ENCODE assay signal across 1 cellular context in genomic region chr14:102189858-102190257, GRCh38.
TF ChIP-seq lines count a peak whose summit lies in the region.

No MANE protein-coding gene starts in this region.

TF ChIP-seq in GM23338, 12 proteins besides CTCF, POLR2A, EP300 and RAD21 (continued from another document):
- TF ChIP-seq, protein P1, sequence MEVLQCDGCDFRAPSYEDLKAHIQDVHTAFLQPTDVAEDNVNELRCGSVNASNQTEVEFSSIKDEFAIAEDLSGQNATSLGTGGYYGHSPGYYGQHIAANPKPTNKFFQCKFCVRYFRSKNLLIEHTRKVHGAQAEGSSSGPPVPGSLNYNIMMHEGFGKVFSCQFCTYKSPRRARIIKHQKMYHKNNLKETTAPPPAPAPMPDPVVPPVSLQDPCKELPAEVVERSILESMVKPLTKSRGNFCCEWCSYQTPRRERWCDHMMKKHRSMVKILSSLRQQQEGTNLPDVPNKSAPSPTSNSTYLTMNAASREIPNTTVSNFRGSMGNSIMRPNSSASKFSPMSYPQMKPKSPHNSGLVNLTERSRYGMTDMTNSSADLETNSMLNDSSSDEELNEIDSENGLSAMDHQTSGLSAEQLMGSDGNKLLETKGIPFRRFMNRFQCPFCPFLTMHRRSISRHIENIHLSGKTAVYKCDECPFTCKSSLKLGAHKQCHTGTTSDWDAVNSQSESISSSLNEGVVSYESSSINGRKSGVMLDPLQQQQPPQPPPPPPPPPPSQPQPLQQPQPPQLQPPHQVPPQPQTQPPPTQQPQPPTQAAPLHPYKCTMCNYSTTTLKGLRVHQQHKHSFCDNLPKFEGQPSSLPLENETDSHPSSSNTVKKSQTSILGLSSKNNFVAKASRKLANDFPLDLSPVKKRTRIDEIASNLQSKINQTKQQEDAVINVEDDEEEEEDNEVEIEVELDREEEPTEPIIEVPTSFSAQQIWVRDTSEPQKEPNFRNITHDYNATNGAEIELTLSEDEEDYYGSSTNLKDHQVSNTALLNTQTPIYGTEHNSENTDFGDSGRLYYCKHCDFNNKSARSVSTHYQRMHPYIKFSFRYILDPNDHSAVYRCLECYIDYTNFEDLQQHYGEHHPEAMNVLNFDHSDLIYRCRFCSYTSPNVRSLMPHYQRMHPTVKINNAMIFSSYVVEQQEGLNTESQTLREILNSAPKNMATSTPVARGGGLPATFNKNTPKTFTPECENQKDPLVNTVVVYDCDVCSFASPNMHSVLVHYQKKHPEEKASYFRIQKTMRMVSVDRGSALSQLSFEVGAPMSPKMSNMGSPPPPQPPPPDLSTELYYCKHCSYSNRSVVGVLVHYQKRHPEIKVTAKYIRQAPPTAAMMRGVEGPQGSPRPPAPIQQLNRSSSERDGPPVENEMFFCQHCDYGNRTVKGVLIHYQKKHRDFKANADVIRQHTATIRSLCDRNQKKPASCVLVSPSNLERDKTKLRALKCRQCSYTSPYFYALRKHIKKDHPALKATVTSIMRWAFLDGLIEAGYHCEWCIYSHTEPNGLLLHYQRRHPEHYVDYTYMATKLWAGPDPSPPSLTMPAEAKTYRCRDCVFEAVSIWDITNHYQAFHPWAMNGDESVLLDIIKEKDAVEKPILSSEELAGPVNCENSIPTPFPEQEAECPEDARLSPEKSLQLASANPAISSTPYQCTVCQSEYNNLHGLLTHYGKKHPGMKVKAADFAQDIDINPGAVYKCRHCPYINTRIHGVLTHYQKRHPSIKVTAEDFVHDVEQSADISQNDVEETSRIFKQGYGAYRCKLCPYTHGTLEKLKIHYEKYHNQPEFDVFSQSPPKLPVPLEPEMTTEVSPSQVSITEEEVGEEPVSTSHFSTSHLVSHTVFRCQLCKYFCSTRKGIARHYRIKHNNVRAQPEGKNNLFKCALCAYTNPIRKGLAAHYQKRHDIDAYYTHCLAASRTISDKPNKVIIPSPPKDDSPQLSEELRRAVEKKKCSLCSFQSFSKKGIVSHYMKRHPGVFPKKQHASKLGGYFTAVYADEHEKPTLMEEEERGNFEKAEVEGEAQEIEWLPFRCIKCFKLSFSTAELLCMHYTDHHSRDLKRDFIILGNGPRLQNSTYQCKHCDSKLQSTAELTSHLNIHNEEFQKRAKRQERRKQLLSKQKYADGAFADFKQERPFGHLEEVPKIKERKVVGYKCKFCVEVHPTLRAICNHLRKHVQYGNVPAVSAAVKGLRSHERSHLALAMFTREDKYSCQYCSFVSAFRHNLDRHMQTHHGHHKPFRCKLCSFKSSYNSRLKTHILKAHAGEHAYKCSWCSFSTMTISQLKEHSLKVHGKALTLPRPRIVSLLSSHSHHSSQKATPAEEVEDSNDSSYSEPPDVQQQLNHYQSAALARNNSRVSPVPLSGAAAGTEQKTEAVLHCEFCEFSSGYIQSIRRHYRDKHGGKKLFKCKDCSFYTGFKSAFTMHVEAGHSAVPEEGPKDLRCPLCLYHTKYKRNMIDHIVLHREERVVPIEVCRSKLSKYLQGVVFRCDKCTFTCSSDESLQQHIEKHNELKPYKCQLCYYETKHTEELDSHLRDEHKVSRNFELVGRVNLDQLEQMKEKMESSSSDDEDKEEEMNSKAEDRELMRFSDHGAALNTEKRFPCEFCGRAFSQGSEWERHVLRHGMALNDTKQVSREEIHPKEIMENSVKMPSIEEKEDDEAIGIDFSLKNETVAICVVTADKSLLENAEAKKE (CRISPR knock-in tag; IDR thresholded peaks at IDR 0.05), result no peak
- TF ChIP-seq ZNF331 (CRISPR knock-in tag; IDR thresholded peaks at IDR 0.05; ENCODE audit: low read depth) (no peak), CREB1 (CRISPR knock-in tag; IDR thresholded peaks at IDR 0.05; ENCODE audit: low read depth) (no peak), NANOG (IDR thresholded peaks at IDR 0.05; ENCODE audit: borderline replicate concordance) (no peak), EZH2phosphoT487 (IDR thresholded peaks at IDR 0.05; ENCODE audit: unreplicated experiment) (no peak), STAT1 (IDR thresholded peaks at IDR 0.05; ENCODE audit: unreplicated experiment) (no peak), JUNB (IDR thresholded peaks at IDR 0.05; ENCODE audit: unreplicated experiment) (no peak), EZH2 (IDR thresholded peaks at IDR 0.05; ENCODE audit: low read depth, unreplicated experiment) (no peak), ZNF114 (CRISPR knock-in tag; IDR thresholded peaks at IDR 0.05) (no peak), POLR2AphosphoS5 (IDR thresholded peaks at IDR 0.05; ENCODE audit: low read depth) (no peak)
- TF ChIP-seq, protein P2, sequence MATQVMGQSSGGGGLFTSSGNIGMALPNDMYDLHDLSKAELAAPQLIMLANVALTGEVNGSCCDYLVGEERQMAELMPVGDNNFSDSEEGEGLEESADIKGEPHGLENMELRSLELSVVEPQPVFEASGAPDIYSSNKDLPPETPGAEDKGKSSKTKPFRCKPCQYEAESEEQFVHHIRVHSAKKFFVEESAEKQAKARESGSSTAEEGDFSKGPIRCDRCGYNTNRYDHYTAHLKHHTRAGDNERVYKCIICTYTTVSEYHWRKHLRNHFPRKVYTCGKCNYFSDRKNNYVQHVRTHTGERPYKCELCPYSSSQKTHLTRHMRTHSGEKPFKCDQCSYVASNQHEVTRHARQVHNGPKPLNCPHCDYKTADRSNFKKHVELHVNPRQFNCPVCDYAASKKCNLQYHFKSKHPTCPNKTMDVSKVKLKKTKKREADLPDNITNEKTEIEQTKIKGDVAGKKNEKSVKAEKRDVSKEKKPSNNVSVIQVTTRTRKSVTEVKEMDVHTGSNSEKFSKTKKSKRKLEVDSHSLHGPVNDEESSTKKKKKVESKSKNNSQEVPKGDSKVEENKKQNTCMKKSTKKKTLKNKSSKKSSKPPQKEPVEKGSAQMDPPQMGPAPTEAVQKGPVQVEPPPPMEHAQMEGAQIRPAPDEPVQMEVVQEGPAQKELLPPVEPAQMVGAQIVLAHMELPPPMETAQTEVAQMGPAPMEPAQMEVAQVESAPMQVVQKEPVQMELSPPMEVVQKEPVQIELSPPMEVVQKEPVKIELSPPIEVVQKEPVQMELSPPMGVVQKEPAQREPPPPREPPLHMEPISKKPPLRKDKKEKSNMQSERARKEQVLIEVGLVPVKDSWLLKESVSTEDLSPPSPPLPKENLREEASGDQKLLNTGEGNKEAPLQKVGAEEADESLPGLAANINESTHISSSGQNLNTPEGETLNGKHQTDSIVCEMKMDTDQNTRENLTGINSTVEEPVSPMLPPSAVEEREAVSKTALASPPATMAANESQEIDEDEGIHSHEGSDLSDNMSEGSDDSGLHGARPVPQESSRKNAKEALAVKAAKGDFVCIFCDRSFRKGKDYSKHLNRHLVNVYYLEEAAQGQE (IDR thresholded peaks at IDR 0.05; ENCODE audit: unreplicated experiment), result no peak
